17 cellular contexts compared by ENCODE assay signal in genomic region chr16:66976746-66977145, GRCh38. TPM values are rescaled to one million over a fixed set of nuclear protein-coding genes. Genes with fewer than 3 reads are reported as not detected.
DNase-seq lines count a peak whose midpoint lies in the region; ATAC-seq, FAIRE-seq and TF ChIP-seq lines count a peak whose summit lies in the region.
"Had no signal": no experiment of that assay in that cellular context is flagged by ENCODE, and none has a peak within 500 bp of the region (broad histone marks: within the 10 kb centered on the region; RNA-seq: fewer than 3 reads in every experiment).

No MANE protein-coding gene starts in this region.

- no peaks in the 10 kb centered on the region for H3K9me3 Mint-ChIP-seq in activated CD4-positive, alpha-beta T cell treated with anti-CD3 and anti-CD28 coated beads, Interleukin-2, amount 10 ng/mL, durations not matched to agents 24 days and 14 days
- H3K9me3 Mint-ChIP-seq in activated CD8-positive, alpha-beta memory T cell treated with anti-CD3 and anti-CD28 coated beads, Interleukin-2, amount 10 ng/mL, durations not matched to agents 7 days and 5 days (ENCODE audit: low read depth), result no peaks in the 10 kb centered on the region
- H3K9me3 Mint-ChIP-seq: CD8-positive, alpha-beta T cell; neural crest cell had no signal

- no peak for TF ChIP-seq POLR2A in transverse colon (IDR thresholded peaks at IDR 0.05)

- peak overlapping the region; percentile 54 for H3K27ac Mint-ChIP-seq in activated CD4-positive, alpha-beta T cell treated with anti-CD3 and anti-CD28 coated beads, Interleukin-2, amount 10 ng/mL, durations not matched to agents 24 days and 14 days
- no peak overlapping the region for H3K27ac Mint-ChIP-seq in activated CD8-positive, alpha-beta memory T cell treated with anti-CD3 and anti-CD28 coated beads, Interleukin-2, amount 10 ng/mL, durations not matched to agents 7 days and 5 days
- H3K27ac Mint-ChIP-seq: activated naive CD8-positive, alpha-beta T cell; CD8-positive, alpha-beta T cell had no signal

- no peaks in the 10 kb centered on the region for H3K9me3 ChIP-seq in kidney (ENCODE audit: control insufficient read depth in 1 of 2, low read length in 2 of 2)
- H3K9me3 ChIP-seq in transverse colon, result no peaks in the 10 kb centered on the region
- H3K9me3 ChIP-seq: esophagus muscularis mucosa, right atrium auricular region, stomach had no signal

- no peak overlapping the region for H3K9ac ChIP-seq in kidney (ENCODE audit: low read length in 2 of 2)

- 0 to 37% methylated on average over 1 to 13 of the region's 13 CpGs for WGBS in transverse colon (ENCODE audit: low coverage in 1 of 2), 2 donors

- CTCF ChIA-PET in activated CD8-positive, alpha-beta memory T cell treated with anti-CD3 and anti-CD28 coated beads, Interleukin-2, amount 10 ng/mL, durations not matched to agents 7 days and 5 days (lab: Charles Lee), result interaction anchor here (0.9 to 10.5 kb wide), 21 partner anchors 12 to 209 kb away, joined by 3 to 86 read pairs (median 7); partner anchors contain the start of genes CBFB, CES3 and NOL3

- H3K4me1 Mint-ChIP-seq in activated CD4-positive, alpha-beta T cell treated with anti-CD3 and anti-CD28 coated beads, Interleukin-2, amount 10 ng/mL, durations not matched to agents 24 days and 14 days, result peaks cover 42% of the 10 kb centered on the region
- peaks cover 51% of the 10 kb centered on the region for H3K4me1 Mint-ChIP-seq in activated CD8-positive, alpha-beta memory T cell treated with anti-CD3 and anti-CD28 coated beads, Interleukin-2, amount 10 ng/mL, durations not matched to agents 7 days and 5 days

- no peaks in the 10 kb centered on the region for H3K36me3 ChIP-seq in kidney (ENCODE audit: control insufficient read depth in 1 of 2, insufficient read depth in 2 of 2, low read length in 2 of 2)
- H3K36me3 ChIP-seq in transverse colon, result no peaks in the 10 kb centered on the region
- H3K36me3 ChIP-seq: esophagus muscularis mucosa, right atrium auricular region, stomach had no signal

- TF ChIP-seq EP300 in transverse colon (IDR thresholded peaks at IDR 0.05; ENCODE audit: low read depth), result no peak

- no peaks in the 10 kb centered on the region for H3K27me3 Mint-ChIP-seq in activated CD4-positive, alpha-beta T cell treated with anti-CD3 and anti-CD28 coated beads, Interleukin-2, amount 10 ng/mL, durations not matched to agents 24 days and 14 days
- H3K27me3 Mint-ChIP-seq in activated CD8-positive, alpha-beta memory T cell treated with anti-CD3 and anti-CD28 coated beads, Interleukin-2, amount 10 ng/mL, durations not matched to agents 7 days and 5 days, result no peaks in the 10 kb centered on the region
- H3K27me3 Mint-ChIP-seq: activated naive CD8-positive, alpha-beta T cell had no signal

- DNase-seq in activated CD4-positive, alpha-beta T cell treated with anti-CD3 and anti-CD28 coated beads, Interleukin-2, amount 10 ng/mL, durations not matched to agents 24 days and 14 days, result no peak
- DNase-seq in activated CD4-positive, alpha-beta T cell treated with anti-CD3 and anti-CD28 coated beads, Interleukin-2, amount 50 U/mL, for 4 hours, result no peak
- DNase-seq in kidney, result peak; percentile 70
- peak; percentile 41 for DNase-seq in transverse colon
- no peak for DNase-seq in activated CD8-positive, alpha-beta memory T cell treated with anti-CD3 and anti-CD28 coated beads, Interleukin-2, amount 10 ng/mL, durations not matched to agents 7 days and 5 days
- DNase-seq: CD8-positive, alpha-beta T cell; head of caudate nucleus; NCI-H345; SHP77 treated with DMSO at 0.1 percent for 48 hours; stomach had no signal

- H3K4me3 ChIP-seq in kidney (ENCODE audit: low read length in 2 of 2) (no peak overlapping the region), transverse colon (no peak overlapping the region)
- H3K4me3 ChIP-seq: esophagus muscularis mucosa, right atrium auricular region, stomach had no signal

- ATAC-seq in activated CD8-positive, alpha-beta memory T cell treated with anti-CD3 and anti-CD28 coated beads, Interleukin-2, amount 10 ng/mL, durations not matched to agents 7 days and 5 days, result no peak
- ATAC-seq in GM18858 (IDR thresholded peaks at IDR 0.05; ENCODE audit: unreplicated experiment), result no peak

- peaks cover 4 to 5% of the 10 kb centered on the region in 2 donors for H3K4me1 ChIP-seq in kidney (ENCODE audit: control insufficient read depth in 1 of 2, insufficient read depth in 1 of 2, low read depth in 1 of 2, low read length in 2 of 2)
- H3K4me1 ChIP-seq in transverse colon, result peaks cover 0 to 11% (median 0%) of the 10 kb centered on the region in 4 donors
- H3K4me1 ChIP-seq: right atrium auricular region had no signal

- peak overlapping the region in 1 of 2 donors; percentile 13 for H3K27ac ChIP-seq in kidney (ENCODE audit: low read depth in 2 of 2, low read length in 2 of 2)
- H3K27ac ChIP-seq in transverse colon, result no peak overlapping the region
- H3K27ac ChIP-seq: esophagus muscularis mucosa, right atrium auricular region, stomach had no signal

- TF ChIP-seq CTCF in kidney (IDR thresholded peaks at IDR 0.05; ENCODE audit: borderline replicate concordance, extremely low read depth, insufficient read depth) (no peak), transverse colon (IDR thresholded peaks at IDR 0.05) (no peak)

- no peak for FAIRE-seq in kidney (lab: Jason Lieb, UNC)

- intact Hi-C loops in activated CD4-positive, alpha-beta T cell treated with anti-CD3 and anti-CD28 coated beads, Interleukin-2, amount 10 ng/mL, durations not matched to agents 24 days and 14 days (cut with micrococcal nuclease), result loop anchor here (1.0 to 2.0 kb wide), 6 partner anchors 9 to 209 kb away; no protein-coding TSS in a partner anchor
- intact Hi-C loops in kidney (cut with DNase I) (no loop called here), transverse colon (cut with DNase I; ENCODE audit: low total_unique reads) (no loop called here)

- no peaks in the 10 kb centered on the region for H3K27me3 ChIP-seq in transverse colon
- H3K27me3 ChIP-seq: right atrium auricular region had no signal

- no peaks in the 10 kb centered on the region for H3K36me3 Mint-ChIP-seq in activated CD4-positive, alpha-beta T cell treated with anti-CD3 and anti-CD28 coated beads, Interleukin-2, amount 10 ng/mL, durations not matched to agents 24 days and 14 days (ENCODE audit: low read depth)
- peaks cover 2% of the 10 kb centered on the region for H3K36me3 Mint-ChIP-seq in activated CD8-positive, alpha-beta memory T cell treated with anti-CD3 and anti-CD28 coated beads, Interleukin-2, amount 10 ng/mL, durations not matched to agents 7 days and 5 days
- H3K36me3 Mint-ChIP-seq: activated naive CD8-positive, alpha-beta T cell; CD8-positive, alpha-beta T cell had no signal

- peak overlapping the region; percentile 19 for H3K4me3 Mint-ChIP-seq in activated CD4-positive, alpha-beta T cell treated with anti-CD3 and anti-CD28 coated beads, Interleukin-2, amount 10 ng/mL, durations not matched to agents 24 days and 14 days
- no peak overlapping the region for H3K4me3 Mint-ChIP-seq in activated CD8-positive, alpha-beta memory T cell treated with anti-CD3 and anti-CD28 coated beads, Interleukin-2, amount 10 ng/mL, durations not matched to agents 7 days and 5 days
- H3K4me3 Mint-ChIP-seq: activated naive CD8-positive, alpha-beta T cell; CD8-positive, alpha-beta T cell; neural crest cell had no signal

- in situ Hi-C loops in transverse colon (cut with MboI; ENCODE audit: low pct_ligation_motif_present in 1 of 4, low pct_unique_long_range_greater_than_20kb in 1 of 4, low sequenced_read_pairs in 3 of 4), result loop anchor here in 1 of 4 donors (25.0 kb wide), 1 partner anchor 186 kb away; the partner anchor contains the start of genes B3GNT9, FBXL8, HSF4 and NOL3

RNA-seq across cellular contexts. Expression of gene CES4A, which starts 11.6 kb away (rescaled TPM):
- 27.0 and 27.5 TPM in 2 replicates for total RNA-seq in activated CD4-positive, alpha-beta T cell treated with anti-CD3 and anti-CD28 coated beads, Interleukin-2, amount 10 ng/mL, durations not matched to agents 24 days and 14 days
- 31.7 TPM for total RNA-seq in kidney
- polyA plus RNA-seq in kidney (ENCODE audit: insufficient read depth, low read depth, low replicate concordance), result 14.9 TPM
- 10 to 100 TPM in 3 of 4 donors, 1 to 10 TPM in 1; 9.7 to 24.7 (median 15.7) TPM for total RNA-seq in transverse colon
- 10 to 100 TPM in 1 of 2 experiments, 1 to 10 TPM in 1; 8.1 to 11.7 TPM for total RNA-seq in activated CD8-positive, alpha-beta memory T cell treated with anti-CD3 and anti-CD28 coated beads, Interleukin-2, amount 10 ng/mL, durations not matched to agents 7 days and 5 days
- total RNA-seq: M059J had no signal

RNA-seq across cellular contexts. Expression of gene CES3, which starts 15.7 kb away (rescaled TPM):
- 6.8 and 7.0 TPM in 2 replicates for total RNA-seq in activated CD4-positive, alpha-beta T cell treated with anti-CD3 and anti-CD28 coated beads, Interleukin-2, amount 10 ng/mL, durations not matched to agents 24 days and 14 days
- 2.1 TPM for total RNA-seq in kidney
- polyA plus RNA-seq in kidney (ENCODE audit: insufficient read depth, low read depth, low replicate concordance), result 7.8 TPM
- total RNA-seq in transverse colon, result 100 to 1,000 TPM; 247 to 616 (median 291) TPM
- total RNA-seq in activated CD8-positive, alpha-beta memory T cell treated with anti-CD3 and anti-CD28 coated beads, Interleukin-2, amount 10 ng/mL, durations not matched to agents 7 days and 5 days, result 1 to 10 TPM; 2.3 to 4.5 TPM
- total RNA-seq: urinary bladder had no signal

RNA-seq across cellular contexts. Expression of gene CES2, which starts 41.4 kb away (rescaled TPM):
- 30.6 and 33.6 TPM in 2 replicates for total RNA-seq in activated CD4-positive, alpha-beta T cell treated with anti-CD3 and anti-CD28 coated beads, Interleukin-2, amount 10 ng/mL, durations not matched to agents 24 days and 14 days
- total RNA-seq in kidney, result 72.1 TPM
- 76.9 TPM for polyA plus RNA-seq in kidney (ENCODE audit: insufficient read depth, low read depth, low replicate concordance)
- total RNA-seq in transverse colon, result 1,000 to 10,000 TPM in 2 of 4 donors, 100 to 1,000 TPM in 2; 462 to 1,338 (median 921) TPM
- total RNA-seq in activated CD8-positive, alpha-beta memory T cell treated with anti-CD3 and anti-CD28 coated beads, Interleukin-2, amount 10 ng/mL, durations not matched to agents 7 days and 5 days, result 10 to 100 TPM; 34.1 to 35.5 TPM

RNA-seq across cellular contexts. Expression of gene CIAO2B, which starts 42.5 kb away (rescaled TPM):
- 170 and 176 TPM in 2 replicates for total RNA-seq in activated CD4-positive, alpha-beta T cell treated with anti-CD3 and anti-CD28 coated beads, Interleukin-2, amount 10 ng/mL, durations not matched to agents 24 days and 14 days
- total RNA-seq in kidney (71.2 TPM), transverse colon (10 to 100 TPM; 15.3 to 93.8 (median 51.6) TPM)
- polyA plus RNA-seq in kidney (ENCODE audit: insufficient read depth, low read depth, low replicate concordance), result 284 TPM
- 100 to 1,000 TPM; 124 to 131 TPM for total RNA-seq in activated CD8-positive, alpha-beta memory T cell treated with anti-CD3 and anti-CD28 coated beads, Interleukin-2, amount 10 ng/mL, durations not matched to agents 7 days and 5 days

RNA-seq across cellular contexts. Expression of gene RRAD, which starts 51.4 kb away (rescaled TPM):
- total RNA-seq in activated CD4-positive, alpha-beta T cell treated with anti-CD3 and anti-CD28 coated beads, Interleukin-2, amount 10 ng/mL, durations not matched to agents 24 days and 14 days, result 1.3 TPM in 2 replicates
- total RNA-seq in kidney (90.9 TPM), transverse colon (10 to 100 TPM in 1 of 4 donors, 1 to 10 TPM in 2, not detected in 1; 3.5 to 15.3 (median 4.2) TPM)
- polyA plus RNA-seq in kidney (ENCODE audit: insufficient read depth, low read depth, low replicate concordance), result 14.3 TPM
- 1 to 10 TPM in 1 of 2 experiments, under 1 TPM in 1; 0.55 to 2.5 TPM for total RNA-seq in activated CD8-positive, alpha-beta memory T cell treated with anti-CD3 and anti-CD28 coated beads, Interleukin-2, amount 10 ng/mL, durations not matched to agents 7 days and 5 days

Comparison
In these comparisons a context has a peak if more than half of its experiments do, and no peak if none do; other contexts are left out.
1. DNase-seq: peak in kidney (single experiment) and transverse colon (single experiment); none in activated CD4-positive, alpha-beta T cell treated with anti-CD3 and anti-CD28 coated beads, Interleukin-2, amount 10 ng/mL, durations not matched to agents 24 days and 14 days (single experiment), activated CD4-positive, alpha-beta T cell treated with anti-CD3 and anti-CD28 coated beads, Interleukin-2, amount 50 U/mL, for 4 hours (0 of 2) and activated CD8-positive, alpha-beta memory T cell treated with anti-CD3 and anti-CD28 coated beads, Interleukin-2, amount 10 ng/mL, durations not matched to agents 7 days and 5 days (single experiment).
2. RNA of gene CES3, which starts 15.7 kb away (total RNA-seq): 247 to 616 TPM in transverse colon; 6.8 to 7.0 TPM in activated CD4-positive, alpha-beta T cell treated with anti-CD3 and anti-CD28 coated beads, Interleukin-2, amount 10 ng/mL, durations not matched to agents 24 days and 14 days, 2.3 to 4.5 TPM in activated CD8-positive, alpha-beta memory T cell treated with anti-CD3 and anti-CD28 coated beads, Interleukin-2, amount 10 ng/mL, durations not matched to agents 7 days and 5 days and 2.1 TPM in kidney (single experiment); every median in the first group is over 10 times any median in the second.